ENCODE assay signal across 8 cellular contexts in the genomic region with DNA sequence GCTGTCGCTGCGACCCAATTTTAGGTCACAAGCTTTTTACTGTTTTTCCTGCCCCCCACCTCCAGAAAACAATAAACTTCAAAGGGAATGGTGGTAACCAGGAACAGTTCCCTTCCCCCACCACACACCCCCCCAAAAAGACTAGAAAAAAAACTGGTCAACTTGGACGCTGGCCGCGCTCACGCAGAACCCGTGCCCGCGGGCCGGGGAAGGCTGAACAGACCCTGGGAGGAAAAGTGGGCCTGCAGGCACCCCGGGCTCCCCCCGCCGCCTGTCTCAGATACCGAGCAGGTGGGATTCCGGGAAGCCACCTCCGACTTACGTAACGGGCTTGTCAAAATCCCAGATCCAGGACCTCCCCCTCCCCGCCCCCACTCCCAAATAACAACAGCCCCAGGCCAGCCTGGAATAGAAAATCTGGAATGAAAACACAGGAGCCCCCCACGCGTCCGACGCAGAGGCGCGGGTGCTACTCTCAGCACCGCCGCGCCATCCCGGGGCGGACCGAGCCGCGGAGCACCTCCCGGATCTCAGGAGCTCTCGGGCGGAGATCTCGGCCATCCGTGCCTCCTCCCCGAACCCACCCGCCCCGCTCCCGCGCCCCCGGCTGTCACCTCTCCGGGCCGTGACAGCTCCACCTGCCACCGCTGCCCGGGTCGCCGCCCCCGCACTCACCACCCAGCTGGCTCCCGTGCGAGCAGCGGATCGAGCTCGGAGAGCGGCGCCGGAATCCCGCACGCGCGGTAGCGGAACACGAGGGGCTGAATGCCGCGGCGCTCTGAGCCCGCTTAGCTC. TPM values are rescaled to one million over a fixed set of nuclear protein-coding genes. Genes with fewer than 3 reads are reported as not detected.
DNase-seq lines count a peak whose midpoint lies in the region; ATAC-seq lines count a peak whose summit lies in the region.

No MANE protein-coding gene starts in this region.

- H3K27ac Mint-ChIP-seq in activated CD4-positive, alpha-beta T cell treated with anti-CD3 and anti-CD28 coated beads, Interleukin-2, amount 10 ng/mL, durations not matched to agents 7 days and 5 days, result peak overlapping the region; percentile 98

- no peaks in the 10 kb centered on the region for H3K27me3 Mint-ChIP-seq in activated CD4-positive, alpha-beta T cell treated with anti-CD3 and anti-CD28 coated beads, Interleukin-2, amount 10 ng/mL, durations not matched to agents 7 days and 5 days

- H3K4me1 Mint-ChIP-seq in activated CD4-positive, alpha-beta T cell treated with anti-CD3 and anti-CD28 coated beads, Interleukin-2, amount 10 ng/mL, durations not matched to agents 7 days and 5 days, result peaks cover 62% of the 10 kb centered on the region

- POLR2A ChIA-PET in activated CD4-positive, alpha-beta T cell treated with anti-CD3 and anti-CD28 coated beads, Interleukin-2, amount 10 ng/mL, durations not matched to agents 7 days and 5 days (lab: Charles Lee), result interaction anchor here (0.6 to 0.8 kb wide), 5 partner anchors 13 to 898 kb away, joined by 3 to 4 read pairs (median 3); no protein-coding TSS in a partner anchor

- CTCF ChIA-PET in activated CD4-positive, alpha-beta T cell treated with anti-CD3 and anti-CD28 coated beads, Interleukin-2, amount 10 ng/mL, durations not matched to agents 7 days and 5 days (lab: Charles Lee), result interaction anchor here (0.6 to 4.9 kb wide), 9 partner anchors 9 to 44 kb away, joined by 3 to 20 read pairs (median 5); no protein-coding TSS in a partner anchor

- no peaks in the 10 kb centered on the region for H3K9me3 Mint-ChIP-seq in activated CD4-positive, alpha-beta T cell treated with anti-CD3 and anti-CD28 coated beads, Interleukin-2, amount 10 ng/mL, durations not matched to agents 7 days and 5 days

- peak overlapping the region; percentile 89 for H3K4me3 Mint-ChIP-seq in activated CD4-positive, alpha-beta T cell treated with anti-CD3 and anti-CD28 coated beads, Interleukin-2, amount 10 ng/mL, durations not matched to agents 7 days and 5 days

- peak; percentile 61 for DNase-seq in ACHN
- peak; percentile 19 for DNase-seq in GM19238 (ENCODE audit: insufficient read length, low spot score)
- DNase-seq in NCI-H146 (lab: John Stamatoyannopoulos, UW), result peak; percentile 63
- no peak for DNase-seq in activated CD4-positive, alpha-beta T cell treated with anti-CD3 and anti-CD28 coated beads, Interleukin-2, amount 10 ng/mL, durations not matched to agents 7 days and 5 days
- peak; percentile 42 for DNase-seq in effector CD4-positive, alpha-beta T cell
- peak; percentile 67 for DNase-seq in medulla oblongata (ENCODE audit: extremely low spot score)
- peak; percentile 69 for DNase-seq in stimulated activated CD8-positive, alpha-beta memory T cell treated with anti-CD3 and anti-CD28 coated beads, Interleukin-4, amount 100 ng/mL, for 48 hours

- peaks cover 5% of the 10 kb centered on the region for H3K36me3 Mint-ChIP-seq in activated CD4-positive, alpha-beta T cell treated with anti-CD3 and anti-CD28 coated beads, Interleukin-2, amount 10 ng/mL, durations not matched to agents 7 days and 5 days (ENCODE audit: low read depth)

- no peak for ATAC-seq in GM19395 (IDR thresholded peaks at IDR 0.05; ENCODE audit: unreplicated experiment)

- in situ Hi-C loops in ACHN (cut with HindIII; ENCODE audit: low pct_ligation_motif_present, low pct_unique_long_range_greater_than_20kb, low sequenced_read_pairs), result no loop called here

RNA-seq across cellular contexts. Expression of a gene that starts 0.6 kb away (rescaled TPM):
- total RNA-seq in activated CD4-positive, alpha-beta T cell treated with anti-CD3 and anti-CD28 coated beads, Interleukin-2, amount 10 ng/mL, durations not matched to agents 7 days and 5 days, result 10 to 100 TPM; 30.9 to 40.2 TPM
